1 cellular context compared by ENCODE assay signal in the genomic region with DNA sequence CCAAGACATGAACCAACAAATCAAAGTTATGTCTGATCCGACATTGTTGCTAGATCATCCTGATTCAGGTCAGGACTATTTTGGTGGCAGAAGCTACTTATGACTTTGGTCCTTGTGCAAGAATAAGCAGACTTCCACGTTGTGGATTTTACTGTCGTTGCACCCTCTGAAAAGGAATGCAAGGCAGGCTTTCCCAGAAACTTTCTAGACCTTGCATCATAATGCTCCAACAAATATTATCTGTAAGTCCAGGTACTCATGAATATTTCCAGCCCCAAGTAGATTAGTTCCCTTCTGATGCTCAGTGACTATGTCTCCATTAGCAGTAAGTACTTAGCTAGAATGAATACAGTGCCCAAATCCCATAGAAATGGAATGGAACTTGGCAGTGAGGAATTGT.
A peak's percentile ranks its signal among the peaks of the same experiment; 100 is the strongest.
TF ChIP-seq lines count a peak whose summit lies in the region.

No MANE protein-coding gene starts in this region.

TF ChIP-seq in K562, 482 proteins besides CTCF, POLR2A, EP300 and RAD21 (continued from another document):
- TF ChIP-seq FOXK1 (CRISPR knock-in tag; IDR thresholded peaks at IDR 0.05; ENCODE audit: borderline replicate concordance) (no peak), ZNF324 (CRISPR knock-in tag; IDR thresholded peaks at IDR 0.05) (peak; percentile 79), ZC3H4 (CRISPR knock-in tag; IDR thresholded peaks at IDR 0.05; ENCODE audit: borderline replicate concordance) (no peak), TAL1 (IDR thresholded peaks at IDR 0.05) (peak; percentile 50), ATF7 (IDR thresholded peaks at IDR 0.05) (peak; percentile 43; the same call in 1 of the 2 replicates), WHSC1 (IDR thresholded peaks at IDR 0.05; ENCODE audit: low read length) (no peak), POLR2AphosphoS5 (IDR thresholded peaks at IDR 0.05; ENCODE audit: control insufficient read depth, insufficient read depth, low read depth, low read length) (0 out of 2 replicates have a peak, but pooled peaks have one; percentile 23), ZBTB7A (IDR thresholded peaks at IDR 0.05; ENCODE audit: borderline replicate concordance, control insufficient read depth, low read depth, low read length) (no peak), CHCHD3 (CRISPR knock-in tag; IDR thresholded peaks at IDR 0.05) (no peak), CREB1 (IDR thresholded peaks at IDR 0.05) (no peak), CREB1 (CRISPR knock-in tag; IDR thresholded peaks at IDR 0.05) (no peak), POLR3A (IDR thresholded peaks at IDR 0.05; ENCODE audit: borderline replicate concordance, extremely low read depth, insufficient read depth, insufficient read length) (no peak), DNMT1 (IDR thresholded peaks at IDR 0.05) (no peak), CBX8 (IDR thresholded peaks at IDR 0.05; ENCODE audit: borderline replicate concordance, extremely low read depth, low read depth, low read length, poor library complexity, severe bottlenecking) (no peak), POLR2G (IDR thresholded peaks at IDR 0.05; ENCODE audit: low read depth, low read length) (0 out of 2 replicates have a peak, but pooled peaks have one; percentile 20), PURB (CRISPR knock-in tag; IDR thresholded peaks at IDR 0.05; ENCODE audit: low read depth) (no peak), ZNF780A (CRISPR knock-in tag; IDR thresholded peaks at IDR 0.05) (no peak), ZNF311 (CRISPR knock-in tag; IDR thresholded peaks at IDR 0.05) (no peak), ZEB2 (IDR thresholded peaks at IDR 0.05) (no peak), CEBPG (CRISPR knock-in tag; IDR thresholded peaks at IDR 0.05) (peak; percentile 58), CEBPG (tag; conservative IDR thresholded peaks at IDR 0.05 in 1 of 2, IDR thresholded peaks at IDR 0.05 in 1 of 2) (peak in 1 of 2 experiments; percentile 73; a peak in 2 of 4 replicates), POLR2B (IDR thresholded peaks at IDR 0.05; ENCODE audit: low read depth, partially characterized antibody) (peak; percentile 8), EP400 (IDR thresholded peaks at IDR 0.05) (no peak), SRSF7 (optimal IDR thresholded peaks at IDR 0.05; ENCODE audit: low read depth, low read length) (no peak), MBD2 (IDR thresholded peaks at IDR 0.05; ENCODE audit: borderline replicate concordance, low read depth) (no peak), NCOA6 (IDR thresholded peaks at IDR 0.05) (no peak)
- TF ChIP-seq, protein P1, sequence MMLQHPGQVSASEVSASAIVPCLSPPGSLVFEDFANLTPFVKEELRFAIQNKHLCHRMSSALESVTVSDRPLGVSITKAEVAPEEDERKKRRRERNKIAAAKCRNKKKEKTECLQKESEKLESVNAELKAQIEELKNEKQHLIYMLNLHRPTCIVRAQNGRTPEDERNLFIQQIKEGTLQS (IDR thresholded peaks at IDR 0.05), result peak; percentile 61
- TF ChIP-seq, protein P1 (CRISPR knock-in tag; conservative IDR thresholded peaks at IDR 0.05), result no peak
- TF ChIP-seq, protein P2, sequence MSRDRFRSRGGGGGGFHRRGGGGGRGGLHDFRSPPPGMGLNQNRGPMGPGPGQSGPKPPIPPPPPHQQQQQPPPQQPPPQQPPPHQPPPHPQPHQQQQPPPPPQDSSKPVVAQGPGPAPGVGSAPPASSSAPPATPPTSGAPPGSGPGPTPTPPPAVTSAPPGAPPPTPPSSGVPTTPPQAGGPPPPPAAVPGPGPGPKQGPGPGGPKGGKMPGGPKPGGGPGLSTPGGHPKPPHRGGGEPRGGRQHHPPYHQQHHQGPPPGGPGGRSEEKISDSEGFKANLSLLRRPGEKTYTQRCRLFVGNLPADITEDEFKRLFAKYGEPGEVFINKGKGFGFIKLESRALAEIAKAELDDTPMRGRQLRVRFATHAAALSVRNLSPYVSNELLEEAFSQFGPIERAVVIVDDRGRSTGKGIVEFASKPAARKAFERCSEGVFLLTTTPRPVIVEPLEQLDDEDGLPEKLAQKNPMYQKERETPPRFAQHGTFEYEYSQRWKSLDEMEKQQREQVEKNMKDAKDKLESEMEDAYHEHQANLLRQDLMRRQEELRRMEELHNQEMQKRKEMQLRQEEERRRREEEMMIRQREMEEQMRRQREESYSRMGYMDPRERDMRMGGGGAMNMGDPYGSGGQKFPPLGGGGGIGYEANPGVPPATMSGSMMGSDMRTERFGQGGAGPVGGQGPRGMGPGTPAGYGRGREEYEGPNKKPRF (IDR thresholded peaks at IDR 0.05; ENCODE audit: low read depth, low read length), result no peak
- TF ChIP-seq, protein P3, sequence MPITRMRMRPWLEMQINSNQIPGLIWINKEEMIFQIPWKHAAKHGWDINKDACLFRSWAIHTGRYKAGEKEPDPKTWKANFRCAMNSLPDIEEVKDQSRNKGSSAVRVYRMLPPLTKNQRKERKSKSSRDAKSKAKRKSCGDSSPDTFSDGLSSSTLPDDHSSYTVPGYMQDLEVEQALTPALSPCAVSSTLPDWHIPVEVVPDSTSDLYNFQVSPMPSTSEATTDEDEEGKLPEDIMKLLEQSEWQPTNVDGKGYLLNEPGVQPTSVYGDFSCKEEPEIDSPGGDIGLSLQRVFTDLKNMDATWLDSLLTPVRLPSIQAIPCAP (CRISPR knock-in tag; IDR thresholded peaks at IDR 0.05; ENCODE audit: borderline replicate concordance), result no peak
- TF ChIP-seq, protein P4, sequence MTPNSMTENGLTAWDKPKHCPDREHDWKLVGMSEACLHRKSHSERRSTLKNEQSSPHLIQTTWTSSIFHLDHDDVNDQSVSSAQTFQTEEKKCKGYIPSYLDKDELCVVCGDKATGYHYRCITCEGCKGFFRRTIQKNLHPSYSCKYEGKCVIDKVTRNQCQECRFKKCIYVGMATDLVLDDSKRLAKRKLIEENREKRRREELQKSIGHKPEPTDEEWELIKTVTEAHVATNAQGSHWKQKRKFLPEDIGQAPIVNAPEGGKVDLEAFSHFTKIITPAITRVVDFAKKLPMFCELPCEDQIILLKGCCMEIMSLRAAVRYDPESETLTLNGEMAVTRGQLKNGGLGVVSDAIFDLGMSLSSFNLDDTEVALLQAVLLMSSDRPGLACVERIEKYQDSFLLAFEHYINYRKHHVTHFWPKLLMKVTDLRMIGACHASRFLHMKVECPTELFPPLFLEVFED (CRISPR knock-in tag; conservative IDR thresholded peaks at IDR 0.05), result no peak
- TF ChIP-seq, protein P5, sequence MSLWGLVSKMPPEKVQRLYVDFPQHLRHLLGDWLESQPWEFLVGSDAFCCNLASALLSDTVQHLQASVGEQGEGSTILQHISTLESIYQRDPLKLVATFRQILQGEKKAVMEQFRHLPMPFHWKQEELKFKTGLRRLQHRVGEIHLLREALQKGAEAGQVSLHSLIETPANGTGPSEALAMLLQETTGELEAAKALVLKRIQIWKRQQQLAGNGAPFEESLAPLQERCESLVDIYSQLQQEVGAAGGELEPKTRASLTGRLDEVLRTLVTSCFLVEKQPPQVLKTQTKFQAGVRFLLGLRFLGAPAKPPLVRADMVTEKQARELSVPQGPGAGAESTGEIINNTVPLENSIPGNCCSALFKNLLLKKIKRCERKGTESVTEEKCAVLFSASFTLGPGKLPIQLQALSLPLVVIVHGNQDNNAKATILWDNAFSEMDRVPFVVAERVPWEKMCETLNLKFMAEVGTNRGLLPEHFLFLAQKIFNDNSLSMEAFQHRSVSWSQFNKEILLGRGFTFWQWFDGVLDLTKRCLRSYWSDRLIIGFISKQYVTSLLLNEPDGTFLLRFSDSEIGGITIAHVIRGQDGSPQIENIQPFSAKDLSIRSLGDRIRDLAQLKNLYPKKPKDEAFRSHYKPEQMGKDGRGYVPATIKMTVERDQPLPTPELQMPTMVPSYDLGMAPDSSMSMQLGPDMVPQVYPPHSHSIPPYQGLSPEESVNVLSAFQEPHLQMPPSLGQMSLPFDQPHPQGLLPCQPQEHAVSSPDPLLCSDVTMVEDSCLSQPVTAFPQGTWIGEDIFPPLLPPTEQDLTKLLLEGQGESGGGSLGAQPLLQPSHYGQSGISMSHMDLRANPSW (CRISPR knock-in tag; IDR thresholded peaks at IDR 0.05), result no peak
- TF ChIP-seq, protein P6, sequence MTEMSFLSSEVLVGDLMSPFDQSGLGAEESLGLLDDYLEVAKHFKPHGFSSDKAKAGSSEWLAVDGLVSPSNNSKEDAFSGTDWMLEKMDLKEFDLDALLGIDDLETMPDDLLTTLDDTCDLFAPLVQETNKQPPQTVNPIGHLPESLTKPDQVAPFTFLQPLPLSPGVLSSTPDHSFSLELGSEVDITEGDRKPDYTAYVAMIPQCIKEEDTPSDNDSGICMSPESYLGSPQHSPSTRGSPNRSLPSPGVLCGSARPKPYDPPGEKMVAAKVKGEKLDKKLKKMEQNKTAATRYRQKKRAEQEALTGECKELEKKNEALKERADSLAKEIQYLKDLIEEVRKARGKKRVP (CRISPR knock-in tag; IDR thresholded peaks at IDR 0.05), result peak; percentile 31; the same call in 1 of the 2 replicates
- TF ChIP-seq, protein P7, sequence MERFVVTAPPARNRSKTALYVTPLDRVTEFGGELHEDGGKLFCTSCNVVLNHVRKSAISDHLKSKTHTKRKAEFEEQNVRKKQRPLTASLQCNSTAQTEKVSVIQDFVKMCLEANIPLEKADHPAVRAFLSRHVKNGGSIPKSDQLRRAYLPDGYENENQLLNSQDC (CRISPR knock-in tag; IDR thresholded peaks at IDR 0.05), result no peak
- TF ChIP-seq, protein P8, sequence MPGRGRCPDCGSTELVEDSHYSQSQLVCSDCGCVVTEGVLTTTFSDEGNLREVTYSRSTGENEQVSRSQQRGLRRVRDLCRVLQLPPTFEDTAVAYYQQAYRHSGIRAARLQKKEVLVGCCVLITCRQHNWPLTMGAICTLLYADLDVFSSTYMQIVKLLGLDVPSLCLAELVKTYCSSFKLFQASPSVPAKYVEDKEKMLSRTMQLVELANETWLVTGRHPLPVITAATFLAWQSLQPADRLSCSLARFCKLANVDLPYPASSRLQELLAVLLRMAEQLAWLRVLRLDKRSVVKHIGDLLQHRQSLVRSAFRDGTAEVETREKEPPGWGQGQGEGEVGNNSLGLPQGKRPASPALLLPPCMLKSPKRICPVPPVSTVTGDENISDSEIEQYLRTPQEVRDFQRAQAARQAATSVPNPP (IDR thresholded peaks at IDR 0.05; ENCODE audit: borderline replicate concordance, insufficient read depth, insufficient read length), result no peak
